ENCODE assay signal across 10 cellular contexts in the genomic region with DNA sequence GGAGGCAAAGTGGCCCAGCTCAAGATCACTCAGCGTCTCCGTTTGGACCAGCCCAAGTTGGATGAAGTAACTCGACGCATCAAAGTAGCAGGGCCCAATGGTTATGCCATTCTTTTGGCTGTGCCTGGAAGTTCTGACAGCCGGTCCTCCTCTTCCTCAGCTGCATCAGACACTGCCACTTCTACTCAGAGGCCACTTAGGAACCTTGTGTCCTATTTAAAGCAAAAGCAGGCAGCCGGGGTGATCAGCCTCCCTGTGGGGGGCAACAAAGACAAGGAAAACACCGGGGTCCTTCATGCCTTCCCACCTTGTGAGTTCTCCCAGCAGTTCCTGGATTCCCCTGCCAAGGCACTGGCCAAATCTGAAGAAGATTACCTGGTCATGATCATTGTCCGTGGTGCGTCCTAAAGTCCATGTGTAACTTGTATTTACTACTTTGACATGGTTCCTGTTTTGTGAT. TPM values are rescaled to one million over a fixed set of nuclear protein-coding genes. Genes with fewer than 3 reads are reported as not detected.
A peak's percentile ranks its signal among the peaks of the same experiment; 100 is the strongest.
DNase-seq lines count a peak whose midpoint lies in the region; ATAC-seq and TF ChIP-seq lines count a peak whose summit lies in the region.
"Had no signal": no experiment of that assay in that cellular context is flagged by ENCODE, and none has a peak within 500 bp of the region (broad histone marks: within the 10 kb centered on the region; RNA-seq: fewer than 3 reads in every experiment).

No MANE protein-coding gene starts in this region.

- peak overlapping the region; percentile 7 for H3K4me3 ChIP-seq in CD8-positive, alpha-beta T cell (ENCODE audit: low read depth, low read length)
- H3K4me3 ChIP-seq in HUES6 (ENCODE audit: low read depth, low read length), result peak overlapping the region; percentile 95
- no peak overlapping the region for H3K4me3 ChIP-seq in body of pancreas
- peak overlapping the region in 1 of 2 donors; percentile 98 for H3K4me3 ChIP-seq in left lung

- H3K27ac Mint-ChIP-seq in CD8-positive, alpha-beta T cell, result no peak overlapping the region
- H3K27ac Mint-ChIP-seq in chondrocyte (ENCODE audit: unreplicated experiment), result peak overlapping the region; percentile 41
- no peak overlapping the region for H3K27ac Mint-ChIP-seq in natural killer cell
- H3K27ac Mint-ChIP-seq: activated naive CD8-positive, alpha-beta T cell treated with anti-CD3 and anti-CD28 coated beads, Interleukin-2, amount 10 ng/mL, durations not matched to agents 7 days and 5 days had no signal

- DNase-seq in CD8-positive, alpha-beta T cell, result no peak
- DNase-seq in chondrocyte (ENCODE audit: low spot score) (no peak), natural killer cell (no peak), body of pancreas (no peak), left lung (no peak)
- no peak for DNase-seq in activated effector memory CD4-positive, alpha-beta T cell treated with anti-CD3 and anti-CD28 coated beads, Interleukin-2, amount 50 U/mL, for 16 hours
- no peak for DNase-seq in activated T-cell treated with anti-CD3 and anti-CD28 coated beads, Interleukin-2, amount 50 U/mL, for 4 hours
- DNase-seq: activated naive CD8-positive, alpha-beta T cell treated with anti-CD3 and anti-CD28 coated beads, Interleukin-2, amount 10 ng/mL, durations not matched to agents 7 days and 5 days; stimulated activated naive CD4-positive, alpha-beta T cell had no signal

- no peak for TF ChIP-seq POLR2A in body of pancreas (IDR thresholded peaks at IDR 0.05)

- H3K9me3 Mint-ChIP-seq in CD8-positive, alpha-beta T cell, result no peaks in the 10 kb centered on the region
- H3K9me3 Mint-ChIP-seq in chondrocyte (ENCODE audit: low read depth) (no peaks in the 10 kb centered on the region), natural killer cell (no peaks in the 10 kb centered on the region)
- H3K9me3 Mint-ChIP-seq in activated T-cell treated with anti-CD3 and anti-CD28 coated beads, Interleukin-2, amount 50 U/mL, for 4 hours, result no peaks in the 10 kb centered on the region
- H3K9me3 Mint-ChIP-seq: activated naive CD8-positive, alpha-beta T cell treated with anti-CD3 and anti-CD28 coated beads, Interleukin-2, amount 10 ng/mL, durations not matched to agents 7 days and 5 days had no signal

- no peaks in the 10 kb centered on the region for H3K9me3 ChIP-seq in CD8-positive, alpha-beta T cell (ENCODE audit: low read length)
- H3K9me3 ChIP-seq in HUES6 (ENCODE audit: control insufficient read depth, insufficient read depth, low read depth, low read length) (no peaks in the 10 kb centered on the region), body of pancreas (no peaks in the 10 kb centered on the region), left lung (no peaks in the 10 kb centered on the region)

- POLR2A ChIA-PET in CD8-positive, alpha-beta T cell (lab: Charles Lee), result no interaction called here

- peaks cover 63% of the 10 kb centered on the region for H3K36me3 Mint-ChIP-seq in CD8-positive, alpha-beta T cell
- H3K36me3 Mint-ChIP-seq in chondrocyte (ENCODE audit: low read depth), result peaks cover 12% of the 10 kb centered on the region
- peaks cover 2% of the 10 kb centered on the region for H3K36me3 Mint-ChIP-seq in natural killer cell
- peaks cover 56% of the 10 kb centered on the region for H3K36me3 Mint-ChIP-seq in activated T-cell treated with anti-CD3 and anti-CD28 coated beads, Interleukin-2, amount 50 U/mL, for 4 hours (ENCODE audit: insufficient read depth)

- peaks cover 66% of the 10 kb centered on the region for H3K4me1 ChIP-seq in CD8-positive, alpha-beta T cell (ENCODE audit: insufficient read depth, low read length)
- H3K4me1 ChIP-seq in HUES6 (ENCODE audit: control insufficient read depth, insufficient read depth, low read length) (peaks cover 43% of the 10 kb centered on the region), body of pancreas (peaks cover 58% of the 10 kb centered on the region), left lung (peaks cover 31 to 79% of the 10 kb centered on the region in 2 donors)

- peaks cover 18% of the 10 kb centered on the region for H3K36me3 ChIP-seq in CD8-positive, alpha-beta T cell (ENCODE audit: insufficient read depth, low read length)
- peaks cover 54% of the 10 kb centered on the region for H3K36me3 ChIP-seq in HUES6 (ENCODE audit: control insufficient read depth, insufficient read depth, low read length)
- H3K36me3 ChIP-seq in body of pancreas (replicated peaks in 1 of 2; ENCODE audit: insufficient read depth in 1 of 2, low read depth in 2 of 2), result peaks cover 0 to 2% of the 10 kb centered on the region in 2 donors
- H3K36me3 ChIP-seq in left lung, result peaks cover 0 to 31% of the 10 kb centered on the region in 2 donors

- peak overlapping the region; percentile 23 for H3K9ac ChIP-seq in HUES6 (ENCODE audit: low read length)

- H3K4me3 Mint-ChIP-seq in CD8-positive, alpha-beta T cell, result peak overlapping the region; percentile 74
- H3K4me3 Mint-ChIP-seq in chondrocyte (ENCODE audit: unreplicated experiment) (peak overlapping the region; percentile 46), natural killer cell (peak overlapping the region; percentile 25)
- H3K4me3 Mint-ChIP-seq in activated T-cell treated with anti-CD3 and anti-CD28 coated beads, Interleukin-2, amount 50 U/mL, for 4 hours, result no peak overlapping the region
- H3K4me3 Mint-ChIP-seq: activated naive CD8-positive, alpha-beta T cell treated with anti-CD3 and anti-CD28 coated beads, Interleukin-2, amount 10 ng/mL, durations not matched to agents 7 days and 5 days had no signal

- H3K27me3 Mint-ChIP-seq in CD8-positive, alpha-beta T cell (ENCODE audit: low read depth), result no peaks in the 10 kb centered on the region
- H3K27me3 Mint-ChIP-seq in chondrocyte (ENCODE audit: low read depth), result no peaks in the 10 kb centered on the region
- no peaks in the 10 kb centered on the region for H3K27me3 Mint-ChIP-seq in natural killer cell (ENCODE audit: low read depth in 2 of 2)
- no peaks in the 10 kb centered on the region for H3K27me3 Mint-ChIP-seq in activated T-cell treated with anti-CD3 and anti-CD28 coated beads, Interleukin-2, amount 50 U/mL, for 4 hours (ENCODE audit: low read depth)
- H3K27me3 Mint-ChIP-seq: activated naive CD8-positive, alpha-beta T cell treated with anti-CD3 and anti-CD28 coated beads, Interleukin-2, amount 10 ng/mL, durations not matched to agents 7 days and 5 days had no signal

- no peak overlapping the region for H3K27ac ChIP-seq in CD8-positive, alpha-beta T cell (ENCODE audit: low read depth, low read length)
- H3K27ac ChIP-seq in HUES6 (ENCODE audit: low read depth, low read length) (no peak overlapping the region), body of pancreas (no peak overlapping the region), left lung (no peak overlapping the region)

- ATAC-seq in CD8-positive, alpha-beta T cell, result no peak
- ATAC-seq in natural killer cell (no peak), body of pancreas (no peak), left lung (no peak)
- ATAC-seq in activated T-cell treated with anti-CD3 and anti-CD28 coated beads, Interleukin-2, amount 50 U/mL, for 4 hours, result no peak

- intact Hi-C loops in CD8-positive, alpha-beta T cell (cut with DNase I, micrococcal nuclease), result no loop called here
- intact Hi-C loops in natural killer cell (cut with micrococcal nuclease), result no loop called here
- intact Hi-C loops in body of pancreas (cut with DNase I), result no loop called here
- intact Hi-C loops in left lung (cut with DNase I), result no loop called here

- H3K27me3 ChIP-seq in CD8-positive, alpha-beta T cell (ENCODE audit: insufficient read depth, low read length), result no peaks in the 10 kb centered on the region
- H3K27me3 ChIP-seq in HUES6 (ENCODE audit: control insufficient read depth, insufficient read depth, low read length), result no peaks in the 10 kb centered on the region
- no peaks in the 10 kb centered on the region for H3K27me3 ChIP-seq in body of pancreas
- no peaks in the 10 kb centered on the region for H3K27me3 ChIP-seq in left lung

- H3K4me1 Mint-ChIP-seq in CD8-positive, alpha-beta T cell (ENCODE audit: low read depth), result peaks cover 72% of the 10 kb centered on the region
- H3K4me1 Mint-ChIP-seq in chondrocyte (ENCODE audit: low read depth), result peaks cover 70% of the 10 kb centered on the region
- H3K4me1 Mint-ChIP-seq in natural killer cell, result peaks cover 74% of the 10 kb centered on the region in 2 donors
- H3K4me1 Mint-ChIP-seq in activated T-cell treated with anti-CD3 and anti-CD28 coated beads, Interleukin-2, amount 50 U/mL, for 4 hours (ENCODE audit: low read depth), result peaks cover 71% of the 10 kb centered on the region

- no peak for TF ChIP-seq CTCF in CD8-positive, alpha-beta T cell (IDR thresholded peaks at IDR 0.05)
- TF ChIP-seq CTCF in chondrocyte (IDR thresholded peaks at IDR 0.05), result no peak
- no peak for TF ChIP-seq CTCF in natural killer cell (IDR thresholded peaks at IDR 0.05)
- TF ChIP-seq CTCF in body of pancreas (IDR thresholded peaks at IDR 0.05), result no peak
- no peak for TF ChIP-seq CTCF in left lung (IDR thresholded peaks at IDR 0.05)

- CTCF ChIA-PET in CD8-positive, alpha-beta T cell (lab: Charles Lee), result interaction anchor here (0.6 to 11.7 kb wide), 4 partner anchors 9 to 137 kb away, joined by 3 to 135 read pairs (median 5); partner anchors contain the start of gene KCNC4

- WGBS in body of pancreas, 2 donors, result 62% methylated on average over 9 of the region's 9 CpGs

RNA-seq across cellular contexts. Expression of gene RBM15, which starts 2.7 kb away (rescaled TPM):
- 10 to 100 TPM; 57.1 to 59.3 TPM for total RNA-seq in CD8-positive, alpha-beta T cell
- total RNA-seq in chondrocyte (17.4 to 21.3 TPM (median 19.0 TPM) in 3 replicates), natural killer cell (100 to 1,000 TPM in 1 of 3 donors, 10 to 100 TPM in 2; 81.8 to 109 (median 87.0) TPM), body of pancreas (10 to 100 TPM; 21.4 to 25.9 TPM), left lung (10 to 100 TPM; 20.6 to 24.3 TPM)
- total RNA-seq in activated T-cell treated with anti-CD3 and anti-CD28 coated beads, Interleukin-2, amount 50 U/mL, for 4 hours, result 10 to 100 TPM; 44.5 to 49.2 (median 47.4) TPM

RNA-seq across cellular contexts. Expression of gene SLC16A4, which starts 48.9 kb away (rescaled TPM):
- under 1 TPM in 1 of 2 experiments, not detected in 1; 0.24 TPM for total RNA-seq in CD8-positive, alpha-beta T cell
- total RNA-seq in chondrocyte, result 16.5 to 23.9 TPM (median 17.0 TPM) in 3 replicates
- under 1 TPM; 0.30 to 0.40 (median 0.34) TPM for total RNA-seq in natural killer cell
- total RNA-seq in body of pancreas, result 1 to 10 TPM; 3.6 TPM
- total RNA-seq in left lung, result 10 to 100 TPM; 12.0 to 40.5 TPM
- total RNA-seq in activated T-cell treated with anti-CD3 and anti-CD28 coated beads, Interleukin-2, amount 50 U/mL, for 4 hours, result under 1 TPM; 0.11 to 0.40 (median 0.28) TPM

Comparison
In these comparisons a context has a peak if more than half of its experiments do, and no peak if none do; other contexts are left out.
1. H3K4me3 ChIP-seq: peak in CD8-positive, alpha-beta T cell (single experiment) and HUES6 (single experiment); none in body of pancreas (0 of 2).